9 cellular contexts compared by ENCODE assay signal in the genomic region with DNA sequence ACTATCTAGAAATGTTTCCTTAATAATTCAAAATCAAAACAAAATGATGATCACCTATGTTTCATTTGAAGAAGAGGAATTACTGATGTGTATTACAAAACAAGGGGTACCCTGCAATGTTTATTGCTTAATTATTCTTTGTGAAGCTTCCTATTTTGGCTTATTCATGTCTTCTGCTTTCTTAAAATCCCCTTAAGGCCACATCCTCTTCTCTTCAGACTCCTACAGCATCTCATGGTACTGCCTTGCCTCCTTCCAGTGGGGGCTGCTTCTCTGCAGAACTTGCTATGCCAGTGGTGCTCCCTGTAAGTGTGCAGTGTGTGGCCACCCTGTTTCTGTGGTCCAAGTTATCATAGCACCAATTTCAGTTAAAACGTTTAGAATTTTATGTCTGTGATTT. TPM values are rescaled to one million over a fixed set of nuclear protein-coding genes. Genes with fewer than 3 reads are reported as not detected.
DNase-seq lines count a peak whose midpoint lies in the region; ATAC-seq and TF ChIP-seq lines count a peak whose summit lies in the region.
"Had no signal": no experiment of that assay in that cellular context is flagged by ENCODE, and none has a peak within 500 bp of the region (broad histone marks: within the 10 kb centered on the region; RNA-seq: fewer than 3 reads in every experiment).

No MANE protein-coding gene starts in this region.

- H3K4me3 Mint-ChIP-seq in activated T-cell treated with anti-CD3 and anti-CD28 coated beads, Interleukin-2, amount 50 U/mL, for 24 hours = no peak overlapping the region
- peak overlapping the region; percentile 73 for H3K4me3 Mint-ChIP-seq in T-helper 2 cell treated with Interferon-gamma antibody and Interleukin-4, amounts not matched to agents 5 μg/mL and 100 μg/mL, for 36 hours
- H3K4me3 Mint-ChIP-seq in stimulated activated memory B cell treated with anti-CD40 and anti-IgM and Interleukin-4, amounts not matched to agents 10 μg/mL and 1 μg/mL and 100 μg/mL, for 72 hours = peak overlapping the region; percentile 64

- H3K36me3 Mint-ChIP-seq in activated T-cell treated with anti-CD3 and anti-CD28 coated beads, Interleukin-2, amount 50 U/mL, for 24 hours (ENCODE audit: low read depth) = no peaks in the 10 kb centered on the region
- H3K36me3 Mint-ChIP-seq in T-helper 2 cell treated with Interferon-gamma antibody and Interleukin-4, amounts not matched to agents 5 μg/mL and 100 μg/mL, for 36 hours (ENCODE audit: low read depth) = peaks cover 6% of the 10 kb centered on the region
- H3K36me3 Mint-ChIP-seq in stimulated activated memory B cell treated with anti-CD40 and anti-IgM and Interleukin-4, amounts not matched to agents 10 μg/mL and 1 μg/mL and 100 μg/mL, for 72 hours = no peaks in the 10 kb centered on the region

- H3K9me3 Mint-ChIP-seq in activated T-cell treated with anti-CD3 and anti-CD28 coated beads, Interleukin-2, amount 50 U/mL, for 24 hours = no peaks in the 10 kb centered on the region
- peaks cover 4% of the 10 kb centered on the region for H3K9me3 Mint-ChIP-seq in T-helper 2 cell treated with Interferon-gamma antibody and Interleukin-4, amounts not matched to agents 5 μg/mL and 100 μg/mL, for 36 hours
- no peaks in the 10 kb centered on the region for H3K9me3 Mint-ChIP-seq in stimulated activated memory B cell treated with anti-CD40 and anti-IgM and Interleukin-4, amounts not matched to agents 10 μg/mL and 1 μg/mL and 100 μg/mL, for 72 hours

- WGBS in suprapubic skin = 17% methylated on average over 1 of the region's 1 CpG

- H3K27ac ChIP-seq in suprapubic skin = no peak overlapping the region
- H3K27ac ChIP-seq in caudate nucleus (ENCODE audit: low read depth, low read length) = no peak overlapping the region

- ATAC-seq in HG03039 (IDR thresholded peaks at IDR 0.05; ENCODE audit: unreplicated experiment) = peak; percentile 40
- peak; percentile 87 for ATAC-seq in stimulated activated memory B cell treated with anti-CD40 and anti-IgM and Interleukin-4, amounts not matched to agents 10 μg/mL and 1 μg/mL and 100 μg/mL, for 72 hours

- H3K4me1 ChIP-seq in suprapubic skin = peaks cover 10% of the 10 kb centered on the region

- H3K4me1 Mint-ChIP-seq in activated T-cell treated with anti-CD3 and anti-CD28 coated beads, Interleukin-2, amount 50 U/mL, for 24 hours (ENCODE audit: low read depth) = peaks cover 20% of the 10 kb centered on the region
- peaks cover 27% of the 10 kb centered on the region for H3K4me1 Mint-ChIP-seq in T-helper 2 cell treated with Interferon-gamma antibody and Interleukin-4, amounts not matched to agents 5 μg/mL and 100 μg/mL, for 36 hours (ENCODE audit: low read depth)
- peaks cover 19% of the 10 kb centered on the region for H3K4me1 Mint-ChIP-seq in stimulated activated memory B cell treated with anti-CD40 and anti-IgM and Interleukin-4, amounts not matched to agents 10 μg/mL and 1 μg/mL and 100 μg/mL, for 72 hours

- no peaks in the 10 kb centered on the region for H3K36me3 ChIP-seq in suprapubic skin

- no peak for TF ChIP-seq POLR2A in suprapubic skin (IDR thresholded peaks at IDR 0.05)

- no peaks in the 10 kb centered on the region for H3K27me3 Mint-ChIP-seq in activated T-cell treated with anti-CD3 and anti-CD28 coated beads, Interleukin-2, amount 50 U/mL, for 24 hours
- no peaks in the 10 kb centered on the region for H3K27me3 Mint-ChIP-seq in T-helper 2 cell treated with Interferon-gamma antibody and Interleukin-4, amounts not matched to agents 5 μg/mL and 100 μg/mL, for 36 hours (ENCODE audit: low read depth)
- H3K27me3 Mint-ChIP-seq in stimulated activated memory B cell treated with anti-CD40 and anti-IgM and Interleukin-4, amounts not matched to agents 10 μg/mL and 1 μg/mL and 100 μg/mL, for 72 hours = no peaks in the 10 kb centered on the region

- no peak for DNase-seq in activated T-cell treated with anti-CD3 and anti-CD28 coated beads, Interleukin-2, amount 50 U/mL, for 24 hours
- DNase-seq in activated T-cell treated with anti-CD3 and anti-CD28 coated beads for 4 hours = no peak
- DNase-seq in T-helper 2 cell treated with Interferon-gamma antibody and Interleukin-4, amounts not matched to agents 5 μg/mL and 100 μg/mL, for 36 hours (ENCODE audit: low spot score) = peak; percentile 5
- no peak for DNase-seq in suprapubic skin (ENCODE audit: low spot score in 2 of 2)
- no peak for DNase-seq in caudate nucleus (lab: John Stamatoyannopoulos, UW)
- no peak for DNase-seq in NCI-H187 treated with DMSO at 0.1 percent for 48 hours (lab: John Stamatoyannopoulos, UW)

- no peaks in the 10 kb centered on the region for H3K9me3 ChIP-seq in suprapubic skin

- H3K27me3 ChIP-seq in suprapubic skin = no peaks in the 10 kb centered on the region

- H3K27ac Mint-ChIP-seq in activated T-cell treated with anti-CD3 and anti-CD28 coated beads, Interleukin-2, amount 50 U/mL, for 24 hours = peak overlapping the region; percentile 73
- H3K27ac Mint-ChIP-seq in T-helper 2 cell treated with Interferon-gamma antibody and Interleukin-4, amounts not matched to agents 5 μg/mL and 100 μg/mL, for 36 hours = peak overlapping the region; percentile 92
- H3K27ac Mint-ChIP-seq in stimulated activated memory B cell treated with anti-CD40 and anti-IgM and Interleukin-4, amounts not matched to agents 10 μg/mL and 1 μg/mL and 100 μg/mL, for 72 hours = peak overlapping the region; percentile 77

- no peak for TF ChIP-seq EP300 in suprapubic skin (IDR thresholded peaks at IDR 0.05)

- H3K4me3 ChIP-seq in suprapubic skin = no peak overlapping the region

- no peak for TF ChIP-seq CTCF in suprapubic skin (IDR thresholded peaks at IDR 0.05)

RNA-seq across cellular contexts. Expression of gene CCDC146, which starts 35.0 kb away (rescaled TPM):
- 10 to 100 TPM; 13.7 to 65.1 (median 15.7) TPM for total RNA-seq in suprapubic skin

RNA-seq across cellular contexts. Expression of gene FGL2, which starts 42.2 kb away (rescaled TPM):
- total RNA-seq in suprapubic skin = 1 to 10 TPM; 6.2 to 9.2 (median 8.2) TPM
- total RNA-seq: SK-MEL-5 had no signal
